Comparison of ENCODE assay signal across 8 cellular contexts in genomic region chr1:31643976-31644559, GRCh38. TPM values are rescaled to one million over a fixed set of nuclear protein-coding genes. Genes with fewer than 3 reads are reported as not detected.
DNase-seq lines count a peak whose midpoint lies in the region; ATAC-seq and TF ChIP-seq lines count a peak whose summit lies in the region.

No MANE protein-coding gene starts in this region.

- POLR2A ChIA-PET in GM10248 (lab: Yijun Ruan, JAX) = no interaction called here

- WGBS in HUES64 = 11% methylated on average over 18 of the region's 18 CpGs

- no peaks in the 10 kb centered on the region for H3K27me3 ChIP-seq in DND-41 (ENCODE audit: insufficient read depth, low read length, poor library complexity)
- H3K27me3 ChIP-seq in HUES64 (ENCODE audit: insufficient read depth, low read length) = no peaks in the 10 kb centered on the region

- H3K4me3 ChIP-seq in DND-41 (ENCODE audit: low read depth in 1 of 2, low read length in 2 of 2) (peak overlapping the region; percentile 52 to 68), HUES64 (ENCODE audit: low read length) (peak overlapping the region; percentile 89), cardiac fibroblast (replicated peaks in 1 of 2; ENCODE audit: low read depth in 2 of 2, low read length in 2 of 2) (peak overlapping the region; percentile 93 to 95)

- H3K36me3 ChIP-seq in DND-41 (ENCODE audit: insufficient read depth, low read length) (no peaks in the 10 kb centered on the region; the same call in 1 of the 2 replicates), HUES64 (ENCODE audit: insufficient read depth, low read length) (no peaks in the 10 kb centered on the region)

- H2AFZ ChIP-seq in DND-41 (ENCODE audit: low read depth, low read length) = peak overlapping the region; percentile 75

- DNase-seq in DND-41 (no peak), cardiac fibroblast (ENCODE audit: low read depth in 2 of 2) (no peak), naive B cell (no peak), NCI-H526 treated with DMSO at 0.1 percent for 48 hours (lab: John Stamatoyannopoulos, UW) (no peak), NCI-H446 treated with DMSO at 0.1 percent for 48 hours (lab: John Stamatoyannopoulos, UW) (no peak), GM10248 (ENCODE audit: extremely low spot score) (no peak)
- DNase-seq in stimulated activated CD8-positive, alpha-beta memory T cell treated with anti-CD3 and anti-CD28 coated beads, Interleukin-4, amount 100 ng/mL, for 48 hours = no peak

- peaks cover 53% of the 10 kb centered on the region for H3K79me2 ChIP-seq in DND-41 (ENCODE audit: insufficient read depth, low read length)

- H3K9me3 ChIP-seq in DND-41 (ENCODE audit: insufficient read depth, low read length, severe bottlenecking) (no peaks in the 10 kb centered on the region), HUES64 (ENCODE audit: insufficient read depth, low read depth, low read length) (no peaks in the 10 kb centered on the region)

- H3K27ac ChIP-seq in DND-41 (ENCODE audit: low read length) = peak overlapping the region; percentile 94
- peak overlapping the region; percentile 97 for H3K27ac ChIP-seq in HUES64 (ENCODE audit: low read depth, low read length)

- peaks cover 0 to 2% (median 0%) of the 10 kb centered on the region in 7 donors for H3K9me3 Mint-ChIP-seq in naive B cell

- CTCF ChIA-PET in GM10248 (lab: Yijun Ruan, JAX) = interaction anchor here (0.8 to 4.7 kb wide), 6 partner anchors 10 to 145 kb away, joined by 3 to 21 read pairs (median 6); no protein-coding TSS in a partner anchor

- H3K27ac Mint-ChIP-seq in naive B cell = peak overlapping the region; percentile 99 to 100 (median 100)

- H3K27me3 Mint-ChIP-seq in naive B cell = no peaks in the 10 kb centered on the region

- peaks cover 41% of the 10 kb centered on the region for H3K4me1 ChIP-seq in DND-41 (ENCODE audit: insufficient read depth, low read length)
- peaks cover 22% of the 10 kb centered on the region; the same call in 1 of the 2 replicates for H3K4me1 ChIP-seq in HUES64 (ENCODE audit: insufficient read depth, low read length)

- peaks cover 24 to 37% (median 29%) of the 10 kb centered on the region in 3 donors for H3K4me1 Mint-ChIP-seq in naive B cell

- H4K20me1 ChIP-seq in DND-41 (ENCODE audit: insufficient read depth, low read length) = peaks cover 10% of the 10 kb centered on the region

- no peaks in the 10 kb centered on the region for H3K36me3 Mint-ChIP-seq in naive B cell

- peak overlapping the region; percentile 97 to 100 (median 99) for H3K4me3 Mint-ChIP-seq in naive B cell

- peak overlapping the region; percentile 76 for H3K9ac ChIP-seq in DND-41 (ENCODE audit: low read depth, low read length)
- H3K9ac ChIP-seq in HUES64 (ENCODE audit: low read depth, low read length) = peak overlapping the region; percentile 95

- ATAC-seq in DND-41 (ENCODE audit: insufficient read depth, low read depth) (no peak; the same call in 2 of the 3 replicates), naive B cell (ENCODE audit: low read depth in 2 of 2) (peak; percentile 48 to 52)

- TF ChIP-seq CTCF in DND-41 (IDR thresholded peaks at IDR 0.05; ENCODE audit: borderline replicate concordance, extremely low read depth, low read length, poor library complexity, severe bottlenecking) (no peak), cardiac fibroblast (IDR thresholded peaks at IDR 0.05; ENCODE audit: low read depth, low read length) (no peak), GM10248 (IDR thresholded peaks at IDR 0.05; ENCODE audit: control extremely low read depth, extremely low read depth, low read depth, missing control alignments) (no peak)

- peak overlapping the region; percentile 95 for H3K4me2 ChIP-seq in DND-41 (ENCODE audit: insufficient read depth, low read length)

RNA-seq across cellular contexts. Expression of gene PEF1, which starts 0.6 kb away (rescaled TPM):
- polyA plus RNA-seq in HUES64 (2013, experiment 1 of 2) = 41.1 TPM
- 39.9 TPM for polyA plus RNA-seq in HUES64 (2013, experiment 2 of 2)
- 100 to 1,000 TPM in 1 of 6 donors, 10 to 100 TPM in 5; 72.6 to 140 (median 93.7) TPM for polyA plus RNA-seq in naive B cell (ENCODE audit: low read depth in 6 of 6)

RNA-seq across cellular contexts. Expression of gene HCRTR1, which starts 26.6 kb away (rescaled TPM):
- not detected for polyA plus RNA-seq in HUES64 (2013, experiment 1 of 2)
- 0.19 TPM for polyA plus RNA-seq in HUES64 (2013, experiment 2 of 2)
- polyA plus RNA-seq in naive B cell (ENCODE audit: low read depth in 6 of 6) = not detected

RNA-seq across cellular contexts. Expression of gene COL16A1, which starts 59.7 kb away (rescaled TPM):
- polyA plus RNA-seq in HUES64 (2013, experiment 1 of 2) = 4.0 TPM
- polyA plus RNA-seq in HUES64 (2013, experiment 2 of 2) = 3.9 TPM
- 1 to 10 TPM in 1 of 6 donors, under 1 TPM in 1, not detected in 4; 0.64 to 1.2 TPM for polyA plus RNA-seq in naive B cell (ENCODE audit: low read depth in 6 of 6)
